In genomic region chr10:16799621-16800020, GRCh38 we compare ENCODE assay signal across 8 cellular contexts. TPM values are rescaled to one million over a fixed set of nuclear protein-coding genes. Genes with fewer than 3 reads are reported as not detected.
DNase-seq lines count a peak whose midpoint lies in the region; ATAC-seq and TF ChIP-seq lines count a peak whose summit lies in the region.

No MANE protein-coding gene starts in this region.

- H3F3A ChIP-seq in PC-3 (ENCODE audit: low read length, unreplicated experiment): no peaks in the 10 kb centered on the region

- no TSS peak for BruUV-seq in PC-3 (replicated peaks; lab: Mats Ljungman, UMichigan)

- H3K27ac ChIP-seq in foreskin keratinocyte (no peak overlapping the region), PC-3 (ENCODE audit: low read length) (no peak overlapping the region)

- H3K9me2 ChIP-seq in PC-3 (replicated peaks; ENCODE audit: low read length): no peaks in the 10 kb centered on the region

- no peak for TF ChIP-seq CTCF in foreskin keratinocyte (conservative IDR thresholded peaks at IDR 0.05)
- TF ChIP-seq CTCF in PC-3 (conservative IDR thresholded peaks at IDR 0.05; ENCODE audit: low read depth, low read length): no peak

- CTCF ChIA-PET in PC-3 (lab: Charles Lee): interaction anchor here (0.7 kb wide), 1 partner anchor 55 kb away, joined by 3 read pairs; no protein-coding TSS in a partner anchor

- H3K79me2 ChIP-seq in PC-3 (ENCODE audit: low read length): peaks cover 7% of the 10 kb centered on the region

- no peak overlapping the region for H3K9ac ChIP-seq in PC-3 (ENCODE audit: low read length)

- H3K4me2 ChIP-seq in PC-3 (ENCODE audit: low read length): no peak overlapping the region

- no peaks in the 10 kb centered on the region for H3K4me1 ChIP-seq in foreskin keratinocyte
- peaks cover 5% of the 10 kb centered on the region; the same call in 1 of the 2 replicates for H3K4me1 ChIP-seq in PC-3 (ENCODE audit: insufficient read depth, low read length)

- no peaks in the 10 kb centered on the region for H4K20me1 ChIP-seq in PC-3 (ENCODE audit: low read length)

- no peak overlapping the region for H3K4me3 ChIP-seq in PC-3 (ENCODE audit: low read length)

- no peaks in the 10 kb centered on the region for H3K9me3 ChIP-seq in PC-3 (ENCODE audit: low read length)

- H2AFZ ChIP-seq in PC-3 (ENCODE audit: low read length): no peak overlapping the region

- DNase-seq in iPS-NIHi7 (ENCODE audit: extremely low spot score): peak; percentile 24
- DNase-seq in NCI-H2107 (lab: John Stamatoyannopoulos, UW): no peak
- no peak for DNase-seq in foreskin keratinocyte
- no peak for DNase-seq in PC-3

- H3K27me3 ChIP-seq in foreskin keratinocyte (no peaks in the 10 kb centered on the region), PC-3 (ENCODE audit: low read length) (no peaks in the 10 kb centered on the region)

- ATAC-seq in GM18867 (IDR thresholded peaks at IDR 0.05; ENCODE audit: unreplicated experiment) (peak; percentile 81), GM21367 (IDR thresholded peaks at IDR 0.05; ENCODE audit: unreplicated experiment) (peak; percentile 72), HG03103 (IDR thresholded peaks at IDR 0.05; ENCODE audit: low read depth, unreplicated experiment) (peak; percentile 70), SK-N-SH treated with all-trans-retinoic acid at 6 μM for 48 hours (no peak), foreskin keratinocyte (no peak), PC-3 (no peak)

- intact Hi-C loops in PC-3 (cut with micrococcal nuclease): no loop called here

- POLR2A ChIA-PET in PC-3 (lab: Charles Lee; ENCODE audit: unreplicated experiment): no interaction called here

- H3K36me3 ChIP-seq in PC-3 (ENCODE audit: low read depth, low read length): no peaks in the 10 kb centered on the region

TF ChIP-seq in SK-N-SH treated with all-trans-retinoic acid at 6 μM for 48 hours, 23 proteins besides CTCF, POLR2A, EP300 and RAD21:
- TF ChIP-seq PPARA (CRISPR knock-in tag; IDR thresholded peaks at IDR 0.05; ENCODE audit: borderline replicate concordance): no peak
- TF ChIP-seq PATZ1 (CRISPR knock-in tag; IDR thresholded peaks at IDR 0.05; ENCODE audit: borderline replicate concordance): no peak
- no peak for TF ChIP-seq ESRRG (CRISPR knock-in tag; IDR thresholded peaks at IDR 0.05)
- TF ChIP-seq ZFP30 (CRISPR knock-in tag; IDR thresholded peaks at IDR 0.05): no peak
- no peak for TF ChIP-seq TSHZ2 (CRISPR knock-in tag; IDR thresholded peaks at IDR 0.05)
- no peak for TF ChIP-seq ARNTL (CRISPR knock-in tag; IDR thresholded peaks at IDR 0.05; ENCODE audit: borderline replicate concordance, low read depth)
- no peak for TF ChIP-seq TCF4 (CRISPR knock-in tag; IDR thresholded peaks at IDR 0.05; ENCODE audit: borderline replicate concordance)

RNA-seq across cellular contexts. Expression of gene RSU1, which starts 17.6 kb away (rescaled TPM):
- total RNA-seq in foreskin keratinocyte (70.6 and 72.1 TPM in 2 replicates), PC-3 (2014; rRNA removed) (21.2 and 26.0 TPM in 2 replicates)
- 62.5 and 73.5 TPM in 2 replicates for polyA plus RNA-seq in foreskin keratinocyte

Comparison
In these comparisons a context has a peak if more than half of its experiments do, and no peak if none do; other contexts are left out.
1. ATAC-seq: peak in GM18867 (single experiment), GM21367 (single experiment) and HG03103 (single experiment); none in SK-N-SH treated with all-trans-retinoic acid at 6 μM for 48 hours (single experiment), foreskin keratinocyte (single experiment) and PC-3 (single experiment).